Comparison of ENCODE assay signal across 1 cellular context in the genomic region with DNA sequence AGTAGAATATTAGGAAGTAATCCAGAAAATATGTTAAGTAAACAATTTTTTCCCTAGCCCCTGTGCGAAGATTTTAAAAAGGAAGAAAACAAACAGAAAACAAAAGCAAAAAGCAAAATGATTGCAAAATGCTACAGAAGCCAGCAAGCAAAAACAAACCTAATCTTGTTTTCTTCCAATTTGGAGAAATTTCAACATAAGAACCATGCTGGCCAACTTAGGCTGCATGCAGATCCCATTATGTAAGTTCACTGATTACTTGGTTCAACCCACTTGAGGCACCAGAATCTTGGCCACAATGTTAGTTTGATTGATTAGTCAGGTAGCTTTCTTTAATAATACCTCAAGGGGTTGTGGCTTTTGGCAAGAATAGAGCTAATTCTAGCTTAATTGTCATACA.
TF ChIP-seq lines count a peak whose summit lies in the region.

No MANE protein-coding gene starts in this region.

TF ChIP-seq in IMR-90, 13 proteins besides CTCF, POLR2A, EP300 and RAD21 (continued from another document):
- TF ChIP-seq, protein P1, sequence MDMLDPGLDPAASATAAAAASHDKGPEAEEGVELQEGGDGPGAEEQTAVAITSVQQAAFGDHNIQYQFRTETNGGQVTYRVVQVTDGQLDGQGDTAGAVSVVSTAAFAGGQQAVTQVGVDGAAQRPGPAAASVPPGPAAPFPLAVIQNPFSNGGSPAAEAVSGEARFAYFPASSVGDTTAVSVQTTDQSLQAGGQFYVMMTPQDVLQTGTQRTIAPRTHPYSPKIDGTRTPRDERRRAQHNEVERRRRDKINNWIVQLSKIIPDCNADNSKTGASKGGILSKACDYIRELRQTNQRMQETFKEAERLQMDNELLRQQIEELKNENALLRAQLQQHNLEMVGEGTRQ (IDR thresholded peaks at IDR 0.05; ENCODE audit: low read depth, low read length) = no peak
- TF ChIP-seq CEBPB (IDR thresholded peaks at IDR 0.05; ENCODE audit: low read depth, low read length) = no peak
- TF ChIP-seq RCOR1 (IDR thresholded peaks at IDR 0.05; ENCODE audit: insufficient replicate concordance, low read length) = no peak
- no peak for TF ChIP-seq SMC3 (IDR thresholded peaks at IDR 0.05; ENCODE audit: low read depth, low read length)
- no peak for TF ChIP-seq MAFK (IDR thresholded peaks at IDR 0.05; ENCODE audit: low read depth, low read length)
